ENCODE assay signal across 7 cellular contexts in the genomic region with DNA sequence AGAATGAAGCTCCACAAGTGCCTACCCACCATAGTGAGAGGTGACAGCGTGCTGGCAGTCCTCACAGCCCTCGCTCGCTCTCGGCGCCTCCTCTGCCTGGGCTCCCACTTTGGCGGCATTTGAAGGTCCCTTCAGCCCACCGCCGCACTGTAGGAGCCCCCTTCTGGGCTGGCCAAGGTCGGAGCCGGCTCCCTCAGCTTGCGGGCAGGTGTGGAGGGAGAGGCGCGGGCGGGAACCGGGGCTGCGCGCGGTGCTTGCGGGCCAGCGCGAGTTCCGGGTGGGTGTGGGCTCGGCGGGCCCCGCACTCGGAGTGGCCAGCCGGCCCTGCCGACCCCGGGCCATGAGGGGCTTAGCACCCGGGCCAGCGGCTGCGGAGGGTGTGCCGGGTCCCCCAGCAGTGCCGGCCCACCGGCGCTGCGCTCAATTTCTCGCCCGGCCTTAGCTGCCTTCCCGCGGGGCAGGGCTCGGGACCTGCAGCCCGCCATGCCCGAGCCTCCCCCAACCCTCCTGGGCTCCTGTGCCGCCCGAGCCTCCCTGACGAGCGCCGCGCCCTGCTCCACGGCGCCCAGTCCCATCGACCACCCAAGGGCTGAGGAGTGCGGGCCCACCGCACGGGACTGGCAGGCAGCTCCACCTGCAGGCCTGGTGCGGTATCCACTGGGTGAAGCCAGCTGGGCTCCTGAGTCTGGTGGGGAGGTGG.
A peak's percentile ranks its signal among the peaks of the same experiment; 100 is the strongest.
DNase-seq lines count a peak whose midpoint lies in the region; ATAC-seq and TF ChIP-seq lines count a peak whose summit lies in the region.
"Not testable (repeated sequence)": the region's sequence is repeated elsewhere in the genome, so short reads cannot be mapped to it uniquely, and the experiment has no call there.

No MANE protein-coding gene starts in this region.

- not testable (repeated sequence) for H3K9me3 Mint-ChIP-seq in chondrocyte (ENCODE audit: low read depth)

- H3K36me3 ChIP-seq in A673 (ENCODE audit: insufficient read depth, low read length, poor library complexity, severe bottlenecking); HUES6 (ENCODE audit: control insufficient read depth, insufficient read depth, low read length): not testable (repeated sequence)

- intact Hi-C loops in A673 (cut with micrococcal nuclease; ENCODE audit: unreplicated experiment); left ventricle myocardium superior (cut with micrococcal nuclease); posterior vena cava (cut with DNase I): not testable (repeated sequence)

- not testable (repeated sequence) for H3K27ac ChIP-seq in A673 (ENCODE audit: low read depth, low read length, poor library complexity, severe bottlenecking); HUES6 (ENCODE audit: low read depth, low read length)

- not testable (repeated sequence) for H3K9ac ChIP-seq in HUES6 (ENCODE audit: low read length)

- H3K36me3 Mint-ChIP-seq in chondrocyte (ENCODE audit: low read depth) = not testable (repeated sequence)

- H3K27me3 ChIP-seq in A673 (replicated peaks; ENCODE audit: insufficient read depth, low read depth, low read length, poor library complexity); HUES6 (ENCODE audit: control insufficient read depth, insufficient read depth, low read length): not testable (repeated sequence)

- POLR2A ChIA-PET in A673 (lab: Charles Lee; ENCODE audit: low non-redundant PET) = not testable (repeated sequence)

- not testable (repeated sequence) for H3K4me3 ChIP-seq in A673 (ENCODE audit: low read depth, low read length, poor library complexity, severe bottlenecking)
- H3K4me3 ChIP-seq in HUES6 (ENCODE audit: low read depth, low read length) = peak overlapping the region; percentile 20; the same call in 1 of the 2 replicates

- not testable (repeated sequence) for ATAC-seq in left ventricle myocardium superior

- not testable (repeated sequence) for H3K4me1 ChIP-seq in A673 (ENCODE audit: insufficient read depth, low read length, poor library complexity, severe bottlenecking); HUES6 (ENCODE audit: control insufficient read depth, insufficient read depth, low read length)

- TF ChIP-seq CTCF in A673 (conservative IDR thresholded peaks at IDR 0.05; ENCODE audit: low read depth, low read length) (0 out of 2 replicates have a peak, but pooled peaks have one; percentile 20), GM10266 (IDR thresholded peaks at IDR 0.05; ENCODE audit: control insufficient read depth, insufficient read depth, low read depth, missing control alignments) (peak; percentile 12), chondrocyte (IDR thresholded peaks at IDR 0.05) (peak; percentile 53)

- H3K27ac Mint-ChIP-seq in chondrocyte (ENCODE audit: unreplicated experiment) = not testable (repeated sequence)

- H3K27me3 Mint-ChIP-seq in chondrocyte (ENCODE audit: low read depth) = peaks cover 14% of the 10 kb centered on the region

- peak overlapping the region; percentile 4 for H3K4me3 Mint-ChIP-seq in chondrocyte (ENCODE audit: unreplicated experiment)

- H3K4me1 Mint-ChIP-seq in chondrocyte (ENCODE audit: low read depth) = not testable (repeated sequence)

- not testable (repeated sequence) for DNase-seq in A673 (ENCODE audit: low spot score); GM10266 (ENCODE audit: extremely low spot score); chondrocyte (ENCODE audit: low spot score)
- DNase-seq in left ventricle myocardium superior = peak; percentile 27
- peak; percentile 60 for DNase-seq in islet precursor cell
- DNase-seq in posterior vena cava (ENCODE audit: low spot score) = peak; percentile 78

- H3K9me3 ChIP-seq in A673 (ENCODE audit: low read depth, low read length, poor library complexity, severe bottlenecking); HUES6 (ENCODE audit: control insufficient read depth, insufficient read depth, low read depth, low read length): not testable (repeated sequence)

- CTCF ChIA-PET in A673 (lab: Charles Lee) = interaction anchor here (0.6 kb wide), 1 partner anchor 325 kb away, joined by 3 read pairs; no protein-coding TSS in a partner anchor

- not testable (repeated sequence) for BruUV-seq in A673 (replicated peaks; lab: Mats Ljungman, UMichigan)
